Comparison of ENCODE assay signal across 8 cellular contexts in the genomic region with DNA sequence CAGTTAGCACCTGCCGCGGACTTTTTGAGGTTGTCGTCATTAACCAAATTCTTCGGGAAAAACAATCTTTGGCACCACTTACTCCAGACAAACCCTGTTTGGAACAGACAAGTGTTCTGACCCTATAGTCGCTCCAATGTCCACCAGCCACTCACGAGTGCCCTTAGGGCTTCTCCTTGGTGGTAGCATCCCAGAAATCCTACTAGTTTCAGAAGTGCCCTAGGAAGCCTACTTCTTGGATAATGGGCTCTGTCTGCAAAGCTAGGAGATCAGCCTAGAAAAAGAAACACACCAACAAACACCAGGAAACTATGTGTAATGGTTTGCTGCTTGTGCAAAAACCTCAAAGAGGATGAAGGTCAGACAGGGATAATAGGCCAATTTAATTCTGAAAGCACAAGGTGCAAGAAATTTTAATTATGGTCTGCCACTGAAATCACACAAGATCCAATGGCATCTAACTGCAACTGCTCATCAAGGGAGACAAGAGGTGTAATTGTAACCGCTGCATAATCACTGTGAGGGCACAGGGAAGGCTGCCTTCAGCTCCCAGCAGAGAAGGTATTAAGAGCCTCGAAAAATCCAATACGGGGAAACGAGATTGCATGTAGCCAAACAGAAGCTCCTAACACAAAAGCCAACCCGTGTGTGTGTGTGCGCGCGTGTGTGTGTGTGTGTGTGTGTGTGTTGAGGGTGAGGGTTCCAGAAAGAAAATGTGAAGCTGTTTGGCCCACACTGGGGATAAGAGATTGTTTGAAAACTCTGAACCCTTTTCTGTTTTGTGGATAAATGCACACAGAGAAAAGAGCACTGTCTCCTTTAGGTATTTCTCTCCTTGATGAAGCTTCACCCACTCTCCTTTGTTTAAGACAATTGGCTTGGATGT. TPM values are rescaled to one million over a fixed set of nuclear protein-coding genes. Genes with fewer than 3 reads are reported as not detected.
DNase-seq lines count a peak whose midpoint lies in the region; ATAC-seq, FAIRE-seq and TF ChIP-seq lines count a peak whose summit lies in the region.

No MANE protein-coding gene starts in this region.

- FAIRE-seq in astrocyte (lab: Jason Lieb, UNC) (no peak), kidney (lab: Jason Lieb, UNC) (no peak)

- H3K27ac ChIP-seq in astrocyte (ENCODE audit: low read depth, low read length) (peak overlapping the region; percentile 79), kidney (ENCODE audit: low read depth in 2 of 2, low read length in 2 of 2) (peak overlapping the region; percentile 57 to 66), spleen (peak overlapping the region in 6 of 8 donors; percentile 30 to 85 (median 76))

- peak overlapping the region; percentile 95 for H3K9ac ChIP-seq in astrocyte (ENCODE audit: low read length)
- peak overlapping the region in 1 of 2 donors; percentile 89 for H3K9ac ChIP-seq in kidney (ENCODE audit: low read length in 2 of 2)

- intact Hi-C loops in kidney (cut with DNase I): no loop called here
- intact Hi-C loops in spleen (cut with DNase I; ENCODE audit: low total_unique reads): no loop called here

- H3K9me3 Mint-ChIP-seq in astrocyte (ENCODE audit: unreplicated experiment): peaks cover 2% of the 10 kb centered on the region

- peaks cover 25% of the 10 kb centered on the region for H3K4me1 Mint-ChIP-seq in astrocyte (ENCODE audit: low read depth, unreplicated experiment)

- peak overlapping the region; percentile 75 for H3K27ac Mint-ChIP-seq in astrocyte (ENCODE audit: unreplicated experiment)

- peaks cover 8% of the 10 kb centered on the region for H3K36me3 Mint-ChIP-seq in astrocyte (ENCODE audit: low read depth, unreplicated experiment)

- peak overlapping the region; percentile 97 for H3K4me3 Mint-ChIP-seq in astrocyte (ENCODE audit: unreplicated experiment)

- TF ChIP-seq CTCF in astrocyte (IDR thresholded peaks at IDR 0.05; ENCODE audit: insufficient read depth, low read depth, low read length): no peak
- TF ChIP-seq CTCF in kidney (IDR thresholded peaks at IDR 0.05; ENCODE audit: borderline replicate concordance, extremely low read depth, insufficient read depth): no peak
- no peak for TF ChIP-seq CTCF in spleen (IDR thresholded peaks at IDR 0.05 in 8 of 11, conservative IDR thresholded peaks at IDR 0.05 in 3 of 11)

- H3K36me3 ChIP-seq in astrocyte (ENCODE audit: insufficient read depth, low read length) (no peaks in the 10 kb centered on the region), kidney (ENCODE audit: control insufficient read depth in 1 of 2, insufficient read depth in 2 of 2, low read length in 2 of 2) (no peaks in the 10 kb centered on the region), spleen (peaks cover 0 to 5% (median 0%) of the 10 kb centered on the region in 6 donors)

- H3K4me3 ChIP-seq in astrocyte (ENCODE audit: insufficient read depth, low read depth, low read length) (peak overlapping the region; percentile 100), kidney (ENCODE audit: low read length in 2 of 2) (peak overlapping the region; percentile 94 to 96), spleen (peak overlapping the region in 7 of 8 donors; percentile 42 to 76 (median 56))

- peak overlapping the region; percentile 38 for H2AFZ ChIP-seq in astrocyte (ENCODE audit: low read depth, low read length)

- peaks cover 48% of the 10 kb centered on the region for H4K20me1 ChIP-seq in astrocyte (ENCODE audit: insufficient read depth, low read length)

- H3K79me2 ChIP-seq in astrocyte (ENCODE audit: insufficient read depth, low read length): peaks cover 70% of the 10 kb centered on the region

- 41 to 46% (median 45%) methylated on average over 14 of the region's 14 CpGs for WGBS in spleen, 5 donors

- ATAC-seq in HG03521 (IDR thresholded peaks at IDR 0.05; ENCODE audit: unreplicated experiment): no peak

- H3K27me3 ChIP-seq in astrocyte (ENCODE audit: insufficient read depth, low read length): no peaks in the 10 kb centered on the region
- peaks cover 0 to 55% (median 9%) of the 10 kb centered on the region in 7 donors for H3K27me3 ChIP-seq in spleen (replicated peaks in 1 of 7)

- no peak for TF ChIP-seq POLR2A in spleen (IDR thresholded peaks at IDR 0.05)

- H3K4me2 ChIP-seq in astrocyte (ENCODE audit: low read length): peak overlapping the region; percentile 87

- peaks cover 15% of the 10 kb centered on the region for H3K27me3 Mint-ChIP-seq in astrocyte (ENCODE audit: low read depth, unreplicated experiment)

- DNase-seq in NCI-H1105 (lab: John Stamatoyannopoulos, UW): peak; percentile 63
- DNase-seq in astrocyte (ENCODE audit: low read depth): peak; percentile 52
- DNase-seq in kidney: no peak
- DNase-seq in spleen: no peak
- DNase-seq in GM19238 (ENCODE audit: insufficient read length, low spot score): no peak
- no peak for DNase-seq in AML-193 (lab: John Stamatoyannopoulos, UW)
- no peak for DNase-seq in cerebellar cortex (ENCODE audit: low spot score)

- H3K4me1 ChIP-seq in astrocyte (ENCODE audit: insufficient read depth, low read length) (peaks cover 13% of the 10 kb centered on the region), kidney (ENCODE audit: control insufficient read depth in 1 of 2, insufficient read depth in 1 of 2, low read depth in 1 of 2, low read length in 2 of 2) (peaks cover 0 to 11% of the 10 kb centered on the region in 2 donors), spleen (peaks cover 0 to 58% (median 19%) of the 10 kb centered on the region in 6 donors)

- H3K9me3 ChIP-seq in astrocyte (ENCODE audit: insufficient read depth, low read depth, low read length): no peaks in the 10 kb centered on the region
- no peaks in the 10 kb centered on the region for H3K9me3 ChIP-seq in kidney (ENCODE audit: control insufficient read depth in 1 of 2, low read length in 2 of 2)
- H3K9me3 ChIP-seq in spleen: no peaks in the 10 kb centered on the region

RNA-seq across cellular contexts. Expression of gene WLS, which starts 2.2 kb away (rescaled TPM):
- 171 and 187 TPM in 2 replicates for total RNA-seq in astrocyte
- 147 TPM for total RNA-seq in kidney
- polyA plus RNA-seq in kidney (ENCODE audit: insufficient read depth, low read depth, low replicate concordance): 92.3 TPM
- 10 to 100 TPM; 31.6 to 67.2 (median 61.7) TPM for total RNA-seq in spleen
- polyA plus RNA-seq in spleen: 1 to 10 TPM; 5.6 to 9.3 (median 8.8) TPM

Comparison
In these comparisons a context has a peak if more than half of its experiments do, and no peak if none do; other contexts are left out.
1. DNase-seq: peak in NCI-H1105 (single experiment) and astrocyte (single experiment); none in kidney (single experiment), spleen (single experiment), GM19238 (single experiment), AML-193 (0 of 2) and cerebellar cortex (single experiment).
2. Peak in every context shown above with its lines, with median percentiles within 50 percentile points of each other: H3K27ac ChIP-seq and H3K4me3 ChIP-seq.